In genomic region chr7:47503283-47503682, GRCh38 we compare ENCODE assay signal across 11 cellular contexts.
DNase-seq lines count a peak whose midpoint lies in the region; ATAC-seq, FAIRE-seq and TF ChIP-seq lines count a peak whose summit lies in the region.
"Had no signal": no experiment of that assay in that cellular context is flagged by ENCODE, and none has a peak within 500 bp of the region (broad histone marks: within the 10 kb centered on the region; RNA-seq: fewer than 3 reads in every experiment).

No MANE protein-coding gene starts in this region.

- H3K36me3 ChIP-seq in astrocyte (ENCODE audit: insufficient read depth, low read length), result no peaks in the 10 kb centered on the region
- peaks cover 5 to 15% of the 10 kb centered on the region in 2 donors for H3K36me3 ChIP-seq in kidney (ENCODE audit: control insufficient read depth in 1 of 2, insufficient read depth in 2 of 2, low read length in 2 of 2)
- H3K36me3 ChIP-seq in tibial nerve, result peaks cover 0 to under 1% (median 0%) of the 10 kb centered on the region in 3 donors

- no peak for TF ChIP-seq CTCF in HFFc6 (IDR thresholded peaks at IDR 0.05)
- no peak for TF ChIP-seq CTCF in astrocyte (IDR thresholded peaks at IDR 0.05; ENCODE audit: insufficient read depth, low read depth, low read length)
- no peak for TF ChIP-seq CTCF in kidney (IDR thresholded peaks at IDR 0.05; ENCODE audit: borderline replicate concordance, extremely low read depth, insufficient read depth)
- no peak for TF ChIP-seq CTCF in tibial nerve (IDR thresholded peaks at IDR 0.05)

- intact Hi-C loops in kidney (cut with DNase I), result no loop called here

- peaks cover 65% of the 10 kb centered on the region for H3K79me2 ChIP-seq in astrocyte (ENCODE audit: insufficient read depth, low read length)

- H3K27ac ChIP-seq in astrocyte (ENCODE audit: low read depth, low read length) (no peak overlapping the region), kidney (ENCODE audit: low read depth in 2 of 2, low read length in 2 of 2) (peak overlapping the region; percentile 12 to 50), tibial nerve (peak overlapping the region in 3 of 4 donors; percentile 2 to 71 (median 50))

- peak overlapping the region; percentile 64 for H3K4me2 ChIP-seq in astrocyte (ENCODE audit: low read length)

- TF ChIP-seq EP300 in tibial nerve (IDR thresholded peaks at IDR 0.05), result peak; percentile 83 to 90

- H4K20me1 ChIP-seq in astrocyte (ENCODE audit: insufficient read depth, low read length), result peaks cover 17% of the 10 kb centered on the region

- ATAC-seq in GM21619 (IDR thresholded peaks at IDR 0.05; ENCODE audit: unreplicated experiment), result no peak
- ATAC-seq in HG03354 (IDR thresholded peaks at IDR 0.05; ENCODE audit: poor library complexity, severe bottlenecking, unreplicated experiment), result no peak

- no peaks in the 10 kb centered on the region for H3K9me3 ChIP-seq in astrocyte (ENCODE audit: insufficient read depth, low read depth, low read length)
- H3K9me3 ChIP-seq in kidney (ENCODE audit: control insufficient read depth in 1 of 2, low read length in 2 of 2), result no peaks in the 10 kb centered on the region
- H3K9me3 ChIP-seq in tibial nerve, result no peaks in the 10 kb centered on the region

- H3K27me3 Mint-ChIP-seq in HFFc6 (ENCODE audit: insufficient read depth) (peaks cover 5% of the 10 kb centered on the region), astrocyte (ENCODE audit: low read depth, unreplicated experiment) (no peaks in the 10 kb centered on the region)

- H3K9ac ChIP-seq in astrocyte (ENCODE audit: low read length), result no peak overlapping the region
- H3K9ac ChIP-seq in kidney (ENCODE audit: low read length in 2 of 2), result no peak overlapping the region

- DNase-seq in HFFc6 (peak; percentile 22), astrocyte (ENCODE audit: low read depth) (peak; percentile 70), kidney (peak; percentile 23), tibial nerve (ENCODE audit: low spot score in 2 of 2) (no peak), hippocampal formation (lab: John Stamatoyannopoulos, UW) (no peak)
- DNase-seq: activated CD4-positive, alpha-beta T cell treated with anti-CD3 and anti-CD28 coated beads, Interleukin-2, amount 50 U/mL, for 48 hours; activated naive CD4-positive, alpha-beta T cell treated with anti-CD3 and anti-CD28 coated beads, Interleukin-2, amount 50 U/mL, for 16 hours; effector CD8-positive, alpha-beta T cell; NCI-H1436 had no signal

- H3K27ac Mint-ChIP-seq in HFFc6 (peak overlapping the region; percentile 69), astrocyte (ENCODE audit: unreplicated experiment) (peak overlapping the region; percentile 82)

- TF ChIP-seq POLR2A in tibial nerve (IDR thresholded peaks at IDR 0.05), result no peak

- H3K4me1 ChIP-seq in astrocyte (ENCODE audit: insufficient read depth, low read length), result peaks cover 53% of the 10 kb centered on the region
- H3K4me1 ChIP-seq in kidney (ENCODE audit: control insufficient read depth in 1 of 2, insufficient read depth in 1 of 2, low read depth in 1 of 2, low read length in 2 of 2), result peaks cover 53 to 67% of the 10 kb centered on the region in 2 donors
- H3K4me1 ChIP-seq in tibial nerve, result peaks cover 0 to 94% (median 45%) of the 10 kb centered on the region in 4 donors

- H3K9me3 Mint-ChIP-seq in HFFc6, result no peaks in the 10 kb centered on the region
- H3K9me3 Mint-ChIP-seq in astrocyte (ENCODE audit: unreplicated experiment), result no peaks in the 10 kb centered on the region

- H2AFZ ChIP-seq in astrocyte (ENCODE audit: low read depth, low read length), result no peak overlapping the region

- H3K36me3 Mint-ChIP-seq in HFFc6 (ENCODE audit: low read depth) (peaks cover 12% of the 10 kb centered on the region), astrocyte (ENCODE audit: low read depth, unreplicated experiment) (peaks cover 12% of the 10 kb centered on the region)

- H3K27me3 ChIP-seq in astrocyte (ENCODE audit: insufficient read depth, low read length) (no peaks in the 10 kb centered on the region), tibial nerve (no peaks in the 10 kb centered on the region)

- H3K4me3 Mint-ChIP-seq in HFFc6 (no peak overlapping the region; the same call in 1 of the 2 replicates), astrocyte (ENCODE audit: unreplicated experiment) (no peak overlapping the region)

- FAIRE-seq in astrocyte (lab: Jason Lieb, UNC), result no peak
- FAIRE-seq in kidney (lab: Jason Lieb, UNC), result peak; percentile 35

- H3K4me3 ChIP-seq in astrocyte (ENCODE audit: insufficient read depth, low read depth, low read length), result no peak overlapping the region
- no peak overlapping the region for H3K4me3 ChIP-seq in kidney (ENCODE audit: low read length in 2 of 2)
- H3K4me3 ChIP-seq in tibial nerve, result no peak overlapping the region

- H3K4me1 Mint-ChIP-seq in HFFc6 (ENCODE audit: low read depth), result peaks cover 58% of the 10 kb centered on the region
- peaks cover 86% of the 10 kb centered on the region for H3K4me1 Mint-ChIP-seq in astrocyte (ENCODE audit: low read depth, unreplicated experiment)

Comparison
In these comparisons a context has a peak if more than half of its experiments do, and no peak if none do; other contexts are left out.
1. DNase-seq: peak in HFFc6 (single experiment), astrocyte (single experiment) and kidney (single experiment); none in tibial nerve (0 of 2) and hippocampal formation (0 of 2).